ENCODE assay signal across 17 cellular contexts in genomic region chr1:12760256-12760795, GRCh38. TPM values are rescaled to one million over a fixed set of nuclear protein-coding genes. Genes with fewer than 3 reads are reported as not detected.
DNase-seq lines count a peak whose midpoint lies in the region; ATAC-seq and TF ChIP-seq lines count a peak whose summit lies in the region.
"Had no signal": no experiment of that assay in that cellular context is flagged by ENCODE, and none has a peak within 500 bp of the region (broad histone marks: within the 10 kb centered on the region; RNA-seq: fewer than 3 reads in every experiment).

No MANE protein-coding gene starts in this region.

- peaks cover 43% of the 10 kb centered on the region for H3K27me3 Mint-ChIP-seq in nephron progenitor cell (ENCODE audit: low read depth, poor library complexity)

- no peak overlapping the region for H3K27ac Mint-ChIP-seq in nephron progenitor cell
- H3K27ac Mint-ChIP-seq: activated T-cell treated with anti-CD3 and anti-CD28 coated beads, Interleukin-2, amount 50 U/mL, for 72 hours; CD4-positive, alpha-beta memory T cell; stimulated activated memory B cell treated with anti-CD40 and anti-IgM and Interleukin-4, amounts not matched to agents 10 μg/mL and 1 μg/mL and 100 μg/mL, for 72 hours; T-helper 2 cell treated with Interferon-gamma antibody and Interleukin-4, amounts not matched to agents 5 μg/mL and 100 μg/mL, for 36 hours had no signal

- H3K4me3 ChIP-seq in GM12865 (ENCODE audit: low read depth, low read length), result no peak overlapping the region
- H3K4me3 ChIP-seq in Jurkat, Clone E6-1 (ENCODE audit: low read length), result no peak overlapping the region
- H3K4me3 ChIP-seq: sigmoid colon had no signal

- peak; percentile 27 for TF ChIP-seq CTCF in GM12865 (IDR thresholded peaks at IDR 0.05; ENCODE audit: insufficient read depth, low read depth, low read length, missing control alignments)
- TF ChIP-seq CTCF in nephron progenitor cell (IDR thresholded peaks at IDR 0.05), result peak; percentile 25

- ATAC-seq in SK-N-SH treated with all-trans-retinoic acid at 6 μM for 48 hours (peak; percentile 87), GM21619 (IDR thresholded peaks at IDR 0.05; ENCODE audit: unreplicated experiment) (no peak)
- ATAC-seq: activated T-cell treated with anti-CD3 and anti-CD28 coated beads, Interleukin-2, amount 50 U/mL, for 72 hours; stimulated activated memory B cell treated with anti-CD40 and anti-IgM and Interleukin-4, amounts not matched to agents 10 μg/mL and 1 μg/mL and 100 μg/mL, for 72 hours had no signal

- no peaks in the 10 kb centered on the region for H3K36me3 Mint-ChIP-seq in nephron progenitor cell (ENCODE audit: low read depth)
- H3K36me3 Mint-ChIP-seq: CD4-positive, alpha-beta memory T cell; stimulated activated memory B cell treated with anti-CD40 and anti-IgM and Interleukin-4, amounts not matched to agents 10 μg/mL and 1 μg/mL and 100 μg/mL, for 72 hours had no signal

- H3K4me1 Mint-ChIP-seq in nephron progenitor cell, result peaks cover 6% of the 10 kb centered on the region
- H3K4me1 Mint-ChIP-seq: CD4-positive, alpha-beta memory T cell; stimulated activated memory B cell treated with anti-CD40 and anti-IgM and Interleukin-4, amounts not matched to agents 10 μg/mL and 1 μg/mL and 100 μg/mL, for 72 hours had no signal

- peak; percentile 9 for DNase-seq in GM12865 (ENCODE audit: low read depth)
- DNase-seq in Jurkat, Clone E6-1 (ENCODE audit: low read depth, low spot score), result peak; percentile 14
- DNase-seq in nephron progenitor cell, result peak; percentile 20
- DNase-seq in pons (ENCODE audit: low spot score), result no peak
- DNase-seq in 8988T, result no peak
- DNase-seq: activated CD4-positive, alpha-beta T cell treated with anti-CD3 and anti-CD28 coated beads, Interleukin-2, amount 50 U/mL, for 1 hour; activated T-cell treated with anti-CD3 and anti-CD28 coated beads, Interleukin-2, amount 50 U/mL, for 72 hours; CD4-positive, alpha-beta memory T cell; GDM1; mammary epithelial cell; NCI-H1105 treated with DMSO at 0.1 percent for 48 hours; sigmoid colon had no signal

- no peak overlapping the region for H3K4me3 Mint-ChIP-seq in nephron progenitor cell
- H3K4me3 Mint-ChIP-seq: activated T-cell treated with anti-CD3 and anti-CD28 coated beads, Interleukin-2, amount 50 U/mL, for 72 hours; CD4-positive, alpha-beta memory T cell; stimulated activated memory B cell treated with anti-CD40 and anti-IgM and Interleukin-4, amounts not matched to agents 10 μg/mL and 1 μg/mL and 100 μg/mL, for 72 hours; T-helper 2 cell treated with Interferon-gamma antibody and Interleukin-4, amounts not matched to agents 5 μg/mL and 100 μg/mL, for 36 hours had no signal

- no peaks in the 10 kb centered on the region for H3K9me3 Mint-ChIP-seq in nephron progenitor cell
- H3K9me3 Mint-ChIP-seq: activated T-cell treated with anti-CD3 and anti-CD28 coated beads, Interleukin-2, amount 50 U/mL, for 72 hours; stimulated activated memory B cell treated with anti-CD40 and anti-IgM and Interleukin-4, amounts not matched to agents 10 μg/mL and 1 μg/mL and 100 μg/mL, for 72 hours; T-helper 2 cell treated with Interferon-gamma antibody and Interleukin-4, amounts not matched to agents 5 μg/mL and 100 μg/mL, for 36 hours had no signal

TF ChIP-seq in SK-N-SH treated with all-trans-retinoic acid at 6 μM for 48 hours, 23 proteins besides CTCF, POLR2A, EP300 and RAD21:
- TF ChIP-seq ZNF565 (CRISPR knock-in tag; conservative IDR thresholded peaks at IDR 0.05; ENCODE audit: low read depth), result no peak
- TF ChIP-seq GLIS3 (CRISPR knock-in tag; IDR thresholded peaks at IDR 0.05), result no peak
- no peak for TF ChIP-seq PATZ1 (CRISPR knock-in tag; IDR thresholded peaks at IDR 0.05; ENCODE audit: borderline replicate concordance)
- TF ChIP-seq ZNF70 (CRISPR knock-in tag; IDR thresholded peaks at IDR 0.05), result no peak
- no peak for TF ChIP-seq OSR1 (CRISPR knock-in tag; IDR thresholded peaks at IDR 0.05)
- no peak for TF ChIP-seq CREB5 (CRISPR knock-in tag; IDR thresholded peaks at IDR 0.05; ENCODE audit: low read depth)
- TF ChIP-seq ZNF8 (CRISPR knock-in tag; IDR thresholded peaks at IDR 0.05), result no peak
- TF ChIP-seq ZFP30 (CRISPR knock-in tag; IDR thresholded peaks at IDR 0.05), result no peak
- no peak for TF ChIP-seq TOX (CRISPR knock-in tag; IDR thresholded peaks at IDR 0.05; ENCODE audit: borderline replicate concordance)
- TF ChIP-seq RARB (CRISPR knock-in tag; IDR thresholded peaks at IDR 0.05), result no peak
TF ChIP-seq in SK-N-SH treated with all-trans-retinoic acid at 6 μM for 48 hours: peak in this region for 0.

RNA-seq across cellular contexts. Expression of gene PRAMEF12, which starts 13.2 kb away (rescaled TPM):
- polyA plus RNA-seq in Jurkat, Clone E6-1 (2012; ENCODE audit: insufficient read depth, insufficient read length), result not detected
- polyA plus RNA-seq: CD4-positive, alpha-beta memory T cell; neural cell; sigmoid colon had no signal

RNA-seq across cellular contexts. Expression of gene CFAP107, which starts 14.3 kb away (rescaled TPM):
- polyA plus RNA-seq in Jurkat, Clone E6-1 (2012; ENCODE audit: insufficient read depth, insufficient read length), result not detected
- polyA plus RNA-seq: CD4-positive, alpha-beta memory T cell; mammary epithelial cell; neural cell had no signal

RNA-seq across cellular contexts. Expression of gene PRAMEF1, which starts 30.9 kb away (rescaled TPM):
- polyA plus RNA-seq in Jurkat, Clone E6-1 (2012; ENCODE audit: insufficient read depth, insufficient read length), result not detected
- polyA plus RNA-seq: CD4-positive, alpha-beta memory T cell; neural cell; sigmoid colon had no signal

RNA-seq across cellular contexts. Expression of gene AADACL3, which starts 44.4 kb away (rescaled TPM):
- not detected for polyA plus RNA-seq in Jurkat, Clone E6-1 (2012; ENCODE audit: insufficient read depth, insufficient read length)
- polyA plus RNA-seq: CD4-positive, alpha-beta memory T cell; mammary epithelial cell; neural cell; sigmoid colon had no signal

Comparison
In these comparisons a context has a peak if more than half of its experiments do, and no peak if none do; other contexts are left out.
1. DNase-seq: peak in GM12865 (single experiment), Jurkat, Clone E6-1 (single experiment) and nephron progenitor cell (single experiment); none in pons (single experiment) and 8988T (single experiment).